In genomic region chr17:41835214-41835799, GRCh38 we compare ENCODE assay signal across 8 cellular contexts. TPM values are rescaled to one million over a fixed set of nuclear protein-coding genes. Genes with fewer than 3 reads are reported as not detected.
A peak's percentile ranks its signal among the peaks of the same experiment; 100 is the strongest.
DNase-seq lines count a peak whose midpoint lies in the region; ATAC-seq lines count a peak whose summit lies in the region.

No MANE protein-coding gene starts in this region.

- peaks cover 6% of the 10 kb centered on the region for H3K36me3 Mint-ChIP-seq in activated naive CD4-positive, alpha-beta T cell treated with anti-CD3 and anti-CD28 coated beads for 36 hours (ENCODE audit: low read depth)

- H3K4me1 ChIP-seq in mucosa of stomach (ENCODE audit: control insufficient read depth, insufficient read depth, low read length): peaks cover 5% of the 10 kb centered on the region

- intact Hi-C loops in activated naive CD4-positive, alpha-beta T cell treated with anti-CD3 and anti-CD28 coated beads for 36 hours (cut with micrococcal nuclease): no loop called here

- H3K9me3 ChIP-seq in mucosa of stomach (ENCODE audit: control insufficient read depth, low read length): no peaks in the 10 kb centered on the region

- H3K27me3 Mint-ChIP-seq in activated naive CD4-positive, alpha-beta T cell treated with anti-CD3 and anti-CD28 coated beads for 36 hours (ENCODE audit: low read depth): no peaks in the 10 kb centered on the region

- no peaks in the 10 kb centered on the region for H3K27me3 ChIP-seq in mucosa of stomach (ENCODE audit: control insufficient read depth, insufficient read depth, low read length)

- peak overlapping the region; percentile 8 for H3K27ac Mint-ChIP-seq in activated naive CD4-positive, alpha-beta T cell treated with anti-CD3 and anti-CD28 coated beads for 36 hours

- ATAC-seq in HG03469 (IDR thresholded peaks at IDR 0.05; ENCODE audit: unreplicated experiment) (no peak), GM18520 (IDR thresholded peaks at IDR 0.05; ENCODE audit: unreplicated experiment) (no peak)

- peak overlapping the region; percentile 25 for H3K4me3 ChIP-seq in mucosa of stomach (ENCODE audit: low read length)

- peak overlapping the region; percentile 77 for H3K4me3 Mint-ChIP-seq in activated naive CD4-positive, alpha-beta T cell treated with anti-CD3 and anti-CD28 coated beads for 36 hours

- peaks cover 16% of the 10 kb centered on the region for H3K4me1 Mint-ChIP-seq in activated naive CD4-positive, alpha-beta T cell treated with anti-CD3 and anti-CD28 coated beads for 36 hours (ENCODE audit: low read depth)

- no peaks in the 10 kb centered on the region for H3K36me3 ChIP-seq in mucosa of stomach (ENCODE audit: control insufficient read depth, insufficient read depth, low read length)

- H3K9me3 Mint-ChIP-seq in activated naive CD4-positive, alpha-beta T cell treated with anti-CD3 and anti-CD28 coated beads for 36 hours: no peaks in the 10 kb centered on the region

- DNase-seq in activated naive CD4-positive, alpha-beta T cell treated with anti-CD3 and anti-CD28 coated beads for 36 hours: no peak
- DNase-seq in activated naive CD4-positive, alpha-beta T cell treated with Interleukin-2 at 50 U/mL for 16 hours: no peak
- peak; percentile 45 for DNase-seq in NCI-H82 (lab: John Stamatoyannopoulos, UW)
- DNase-seq in dermis blood vessel endothelial cell: peak; percentile 7
- no peak for DNase-seq in stimulated activated CD8-positive, alpha-beta memory T cell treated with anti-CD3 and anti-CD28 coated beads, Interleukin-4, amount 100 ng/mL, for 48 hours

- CTCF ChIA-PET in activated naive CD4-positive, alpha-beta T cell treated with anti-CD3 and anti-CD28 coated beads for 36 hours (lab: Charles Lee): interaction anchor here (1.2 kb wide), 1 partner anchor 21 kb away, joined by 3 read pairs; no protein-coding TSS in a partner anchor

- peak overlapping the region; percentile 80 for H3K9ac ChIP-seq in mucosa of stomach (ENCODE audit: low read length)

RNA-seq across cellular contexts. Expression of gene NT5C3B, which starts 0.7 kb away (rescaled TPM):
- total RNA-seq in activated naive CD4-positive, alpha-beta T cell treated with anti-CD3 and anti-CD28 coated beads for 36 hours: 10 to 100 TPM; 25.9 to 28.1 TPM
- 53.0 and 102 TPM in 2 replicates for total RNA-seq in dermis blood vessel endothelial cell

RNA-seq across cellular contexts. Expression of gene KLHL10, which starts 2.3 kb away (rescaled TPM):
- total RNA-seq in activated naive CD4-positive, alpha-beta T cell treated with anti-CD3 and anti-CD28 coated beads for 36 hours: not detected
- total RNA-seq in dermis blood vessel endothelial cell: 0.05 TPM in 1 of 2 replicates, not detected in the other

RNA-seq across cellular contexts. Expression of gene FKBP10, which starts 22.5 kb away (rescaled TPM):
- total RNA-seq in activated naive CD4-positive, alpha-beta T cell treated with anti-CD3 and anti-CD28 coated beads for 36 hours: under 1 TPM in 1 of 2 experiments, not detected in 1; 0.36 TPM
- 186 and 244 TPM in 2 replicates for total RNA-seq in dermis blood vessel endothelial cell

RNA-seq across cellular contexts. Expression of gene P3H4, which starts 23.6 kb away (rescaled TPM):
- total RNA-seq in activated naive CD4-positive, alpha-beta T cell treated with anti-CD3 and anti-CD28 coated beads for 36 hours: 1 to 10 TPM; 1.2 to 1.5 TPM
- total RNA-seq in dermis blood vessel endothelial cell: 65.4 and 79.3 TPM in 2 replicates

RNA-seq across cellular contexts. Expression of gene KLHL11, which starts 29.9 kb away (rescaled TPM):
- 1 to 10 TPM; 8.9 to 9.6 TPM for total RNA-seq in activated naive CD4-positive, alpha-beta T cell treated with anti-CD3 and anti-CD28 coated beads for 36 hours
- 35.7 and 41.2 TPM in 2 replicates for total RNA-seq in dermis blood vessel endothelial cell

Comparison
In these comparisons a context has a peak if more than half of its experiments do, and no peak if none do; other contexts are left out.
1. DNase-seq: peak in NCI-H82 (single experiment) and dermis blood vessel endothelial cell (single experiment); none in activated naive CD4-positive, alpha-beta T cell treated with anti-CD3 and anti-CD28 coated beads for 36 hours (single experiment), activated naive CD4-positive, alpha-beta T cell treated with Interleukin-2 at 50 U/mL for 16 hours (single experiment) and stimulated activated CD8-positive, alpha-beta memory T cell treated with anti-CD3 and anti-CD28 coated beads, Interleukin-4, amount 100 ng/mL, for 48 hours (single experiment).
2. RNA of gene FKBP10, which starts 22.5 kb away (total RNA-seq): 186 to 244 TPM in dermis blood vessel endothelial cell; 0.36 TPM in activated naive CD4-positive, alpha-beta T cell treated with anti-CD3 and anti-CD28 coated beads for 36 hours; every median in the first group is over 100 times any median in the second.